1 cellular context compared by ENCODE assay signal in genomic region chr12:90027889-90028570, GRCh38.
TF ChIP-seq lines count a peak whose summit lies in the region.

No MANE protein-coding gene starts in this region.

TF ChIP-seq in neural cell, 6 proteins besides CTCF, POLR2A, EP300 and RAD21 (continued from another document):
- TF ChIP-seq REST (IDR thresholded peaks at IDR 0.05; ENCODE audit: borderline replicate concordance), result no peak
- TF ChIP-seq POLR2AphosphoS5 (IDR thresholded peaks at IDR 0.05), result no peak
- TF ChIP-seq MXI1 (conservative IDR thresholded peaks at IDR 0.05; ENCODE audit: poor library complexity, severe bottlenecking), result no peak
- TF ChIP-seq TAF1 (IDR thresholded peaks at IDR 0.05; ENCODE audit: low read depth), result no peak
